26 cellular contexts compared by ENCODE assay signal in the genomic region with DNA sequence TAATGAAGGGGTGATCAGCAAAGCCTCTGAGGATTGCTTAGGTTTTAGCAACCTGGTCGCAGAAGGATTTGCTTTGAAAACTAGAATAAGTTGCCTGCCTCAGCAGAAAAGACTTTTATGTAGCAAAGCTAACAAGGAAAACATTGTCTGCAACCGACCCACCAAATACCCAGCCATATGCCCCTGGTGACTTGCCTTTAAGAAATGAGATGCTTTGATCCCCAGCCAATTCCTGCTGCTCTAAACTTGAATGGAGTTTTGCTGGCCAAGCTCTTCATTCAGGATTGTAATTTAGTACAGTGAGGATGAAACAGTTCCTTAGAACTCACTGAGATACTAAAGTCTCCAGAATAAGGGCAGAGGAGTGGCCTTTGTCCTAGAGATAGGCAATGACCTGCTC.
"Had no signal": no experiment of that assay in that cellular context is flagged by ENCODE, and none has a peak within 500 bp of the region (broad histone marks: within the 10 kb centered on the region; RNA-seq: fewer than 3 reads in every experiment).

No MANE protein-coding gene starts in this region.

- H3K4me2 ChIP-seq: smooth muscle cell had no signal

- FAIRE-seq: colon, kidney, urothelium cell line had no signal

- H3K27ac ChIP-seq: adrenal gland, ascending aorta, breast epithelium, lower lobe of right lung, sigmoid colon, transverse colon had no signal

- H3K36me3 ChIP-seq: adrenal gland, ascending aorta, breast epithelium, lower lobe of right lung, sigmoid colon, transverse colon had no signal

- H3K9me3 ChIP-seq: adrenal gland, ascending aorta, breast epithelium, lower lobe of right lung, mucosa of descending colon, sigmoid colon, transverse colon had no signal

- H3K4me3 ChIP-seq: adrenal gland, ascending aorta, breast epithelium, lower lobe of right lung, mucosa of descending colon, sigmoid colon, smooth muscle cell, transverse colon had no signal

- H3K4me1 ChIP-seq: adrenal gland, ascending aorta, breast epithelium, lower lobe of right lung, sigmoid colon, transverse colon had no signal

- H3K27me3 ChIP-seq: adrenal gland, ascending aorta, breast epithelium, sigmoid colon, transverse colon had no signal

- DNase-seq: activated B cell treated with CpG ODN at 0.5 μM for 24 hours; activated CD4-positive, alpha-beta T cell treated with anti-CD3 and anti-CD28 coated beads for 36 hours; activated CD4-positive, alpha-beta T cell treated with anti-CD3 and anti-CD28 coated beads, Interleukin-2, amount 50 U/mL, for 4 hours; activated CD8-positive, alpha-beta memory T cell treated with anti-CD3 and anti-CD28 coated beads for 24 hours; activated CD8-positive, alpha-beta memory T cell treated with anti-CD3 and anti-CD28 coated beads, Interleukin-2, amount 50 U/mL, for 4 hours; activated T-cell treated with anti-CD3 and anti-CD28 coated beads, Interleukin-2, amount 50 U/mL, for 24 hours; adrenal gland; effector memory CD8-positive, alpha-beta T cell; kidney; lower lobe of right lung; mesendoderm; mucosa of descending colon; posterior cingulate gyrus; sigmoid colon; stimulated activated CD4-positive, alpha-beta T cell treated with anti-CD3 and anti-CD28 coated beads, Interleukin-2, amount 100 ng/mL, for 48 hours; stimulated activated CD8-positive, alpha-beta memory T cell treated with anti-CD3 and anti-CD28 coated beads, Interleukin-4, amount 100 ng/mL, for 48 hours; stimulated activated naive B cell treated with anti-CD40 and anti-IgM and Interleukin-4, amounts not matched to agents 10 μg/mL and 1 μg/mL and 100 μg/mL, for 72 hours; T1000; transverse colon had no signal

- ATAC-seq: activated CD4-positive, alpha-beta T cell treated with anti-CD3 and anti-CD28 coated beads for 36 hours; activated naive CD4-positive, alpha-beta T cell treated with anti-CD3 and anti-CD28 coated beads, Interleukin-2, amount 50 U/mL, for 72 hours; activated T-helper 17 cell treated with anti-CD3 and anti-CD28 coated beads, Interleukin-2, amount 50 U/mL, for 72 hours; effector memory CD8-positive, alpha-beta T cell; lower lobe of right lung; mucosa of descending colon; stimulated activated naive B cell treated with anti-CD40 and anti-IgM and Interleukin-4, amounts not matched to agents 10 μg/mL and 1 μg/mL and 100 μg/mL, for 72 hours had no signal
